14 cellular contexts compared by ENCODE assay signal in the genomic region with DNA sequence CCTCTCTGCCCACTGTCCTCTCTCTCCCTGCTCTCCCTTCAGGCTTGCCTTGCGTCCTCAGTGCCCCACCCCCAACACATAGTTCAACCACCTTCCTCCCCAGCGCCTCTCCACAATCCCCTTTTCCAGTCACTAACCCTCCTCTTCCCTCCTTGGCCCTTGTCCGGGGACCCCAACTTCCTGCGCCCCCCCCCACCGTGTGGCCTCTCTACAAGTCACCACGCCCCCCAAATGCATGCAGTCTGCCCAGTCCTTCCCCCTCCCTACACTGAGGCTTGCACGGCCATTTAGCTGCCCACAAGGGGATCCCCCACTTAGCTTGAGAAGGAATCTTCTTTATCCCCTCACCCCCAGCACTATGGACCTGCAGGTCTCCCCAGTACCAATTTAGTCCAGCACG. TPM values are rescaled to one million over a fixed set of nuclear protein-coding genes. Genes with fewer than 3 reads are reported as not detected.
DNase-seq lines count a peak whose midpoint lies in the region; ATAC-seq and TF ChIP-seq lines count a peak whose summit lies in the region.
"Had no signal": no experiment of that assay in that cellular context is flagged by ENCODE, and none has a peak within 500 bp of the region (broad histone marks: within the 10 kb centered on the region; RNA-seq: fewer than 3 reads in every experiment).

No MANE protein-coding gene starts in this region.

- peak overlapping the region; percentile 95 to 100 (median 96) for H3K27ac Mint-ChIP-seq in CD8-positive, alpha-beta memory T cell
- peak overlapping the region; percentile 90 to 96 (median 93) for H3K27ac Mint-ChIP-seq in IgD-negative memory B cell
- peak overlapping the region; percentile 93 for H3K27ac Mint-ChIP-seq in activated naive CD8-positive, alpha-beta T cell treated with anti-CD3 and anti-CD28 coated beads, Interleukin-2, amount 10 ng/mL, durations not matched to agents 7 days and 5 days
- H3K27ac Mint-ChIP-seq: neural progenitor cell had no signal

- H4K20me1 ChIP-seq in osteoblast (ENCODE audit: insufficient read depth, low read length) (peaks cover 10% of the 10 kb centered on the region), mammary epithelial cell (ENCODE audit: insufficient read depth, low read length) (no peaks in the 10 kb centered on the region)

- CTCF ChIA-PET in CD8-positive, alpha-beta memory T cell (lab: Charles Lee): interaction anchor here (1.4 to 5.5 kb wide), 4 partner anchors 9 to 33 kb away, joined by 3 to 35 read pairs (median 8); no protein-coding TSS in a partner anchor
- CTCF ChIA-PET in mammary epithelial cell (lab: Charles Lee; ENCODE audit: low non-redundant PET): no interaction called here

- H3K79me2 ChIP-seq in osteoblast (ENCODE audit: insufficient read depth, low read length) (no peaks in the 10 kb centered on the region), mammary epithelial cell (ENCODE audit: insufficient read depth, low read length) (no peaks in the 10 kb centered on the region)

- POLR2A ChIA-PET in CD8-positive, alpha-beta memory T cell (lab: Charles Lee): interaction anchor here (0.6 to 1.8 kb wide), 7 partner anchors 19 to 86 kb away, joined by 3 to 9 read pairs (median 5); a partner anchor contains a TSS
- POLR2A ChIA-PET in activated naive CD8-positive, alpha-beta T cell treated with anti-CD3 and anti-CD28 coated beads, Interleukin-2, amount 10 ng/mL, durations not matched to agents 7 days and 5 days (lab: Charles Lee): interaction anchor here (0.6 to 3.5 kb wide), 8 partner anchors 9 to 334 kb away, joined by 3 to 27 read pairs (median 5); a partner anchor contains a TSS

- intact Hi-C loops in mammary epithelial cell (cut with micrococcal nuclease): loop anchor here (5.0 kb wide), 1 partner anchor 35 kb away; no protein-coding TSS in a partner anchor

- no peak overlapping the region for H3K4me2 ChIP-seq in osteoblast (ENCODE audit: insufficient read depth, low read length)
- no peak overlapping the region for H3K4me2 ChIP-seq in mammary epithelial cell (ENCODE audit: insufficient read depth, low read depth, low read length)
- H3K4me2 ChIP-seq: neural progenitor cell had no signal

- no peaks in the 10 kb centered on the region for H3K9me3 ChIP-seq in CD8-positive, alpha-beta memory T cell (ENCODE audit: low read length)
- H3K9me3 ChIP-seq in osteoblast (ENCODE audit: low read depth, low read length) (no peaks in the 10 kb centered on the region), mammary epithelial cell (replicated peaks; ENCODE audit: insufficient read depth, low read length) (no peaks in the 10 kb centered on the region)
- H3K9me3 ChIP-seq: heart right ventricle had no signal

- peaks cover 0 to 50% (median 10%) of the 10 kb centered on the region in 3 donors for H3K36me3 Mint-ChIP-seq in CD8-positive, alpha-beta memory T cell
- no peaks in the 10 kb centered on the region for H3K36me3 Mint-ChIP-seq in IgD-negative memory B cell
- H3K36me3 Mint-ChIP-seq in activated naive CD8-positive, alpha-beta T cell treated with anti-CD3 and anti-CD28 coated beads, Interleukin-2, amount 10 ng/mL, durations not matched to agents 7 days and 5 days: peaks cover 43% of the 10 kb centered on the region

- no peaks in the 10 kb centered on the region for H3K27me3 ChIP-seq in CD8-positive, alpha-beta memory T cell (ENCODE audit: insufficient read depth, low read length, poor library complexity, severe bottlenecking)
- H3K27me3 ChIP-seq in osteoblast (ENCODE audit: insufficient read depth, low read length): peaks cover 3% of the 10 kb centered on the region
- H3K27me3 ChIP-seq in mammary epithelial cell (ENCODE audit: insufficient read depth, low read length): no peaks in the 10 kb centered on the region
- H3K27me3 ChIP-seq: cardiac muscle cell, heart right ventricle, neural progenitor cell had no signal

- in situ Hi-C loops in mammary epithelial cell (cut with MboI; ENCODE audit: low sequenced_read_pairs in 2 of 2): no loop called here

- peaks cover 0 to 8% of the 10 kb centered on the region in 2 donors for H3K27me3 Mint-ChIP-seq in CD8-positive, alpha-beta memory T cell
- peaks cover 3% of the 10 kb centered on the region for H3K27me3 Mint-ChIP-seq in IgD-negative memory B cell
- H3K27me3 Mint-ChIP-seq in activated naive CD8-positive, alpha-beta T cell treated with anti-CD3 and anti-CD28 coated beads, Interleukin-2, amount 10 ng/mL, durations not matched to agents 7 days and 5 days: no peaks in the 10 kb centered on the region

- peak overlapping the region; percentile 91 to 95 (median 93) for H3K4me3 Mint-ChIP-seq in CD8-positive, alpha-beta memory T cell
- peak overlapping the region; percentile 82 to 94 (median 88) for H3K4me3 Mint-ChIP-seq in IgD-negative memory B cell
- H3K4me3 Mint-ChIP-seq in activated naive CD8-positive, alpha-beta T cell treated with anti-CD3 and anti-CD28 coated beads, Interleukin-2, amount 10 ng/mL, durations not matched to agents 7 days and 5 days: peak overlapping the region; percentile 96
- H3K4me3 Mint-ChIP-seq: neural progenitor cell had no signal

- peaks cover 71 to 87% (median 74%) of the 10 kb centered on the region in 3 donors for H3K4me1 Mint-ChIP-seq in CD8-positive, alpha-beta memory T cell
- H3K4me1 Mint-ChIP-seq in IgD-negative memory B cell: peaks cover 30 to 36% (median 36%) of the 10 kb centered on the region in 3 donors
- H3K4me1 Mint-ChIP-seq in activated naive CD8-positive, alpha-beta T cell treated with anti-CD3 and anti-CD28 coated beads, Interleukin-2, amount 10 ng/mL, durations not matched to agents 7 days and 5 days: peaks cover 49% of the 10 kb centered on the region
- H3K4me1 Mint-ChIP-seq: neural progenitor cell had no signal

- peaks cover 41% of the 10 kb centered on the region for H3K4me1 ChIP-seq in CD8-positive, alpha-beta memory T cell (ENCODE audit: insufficient read depth, low read length)
- no peaks in the 10 kb centered on the region for H3K4me1 ChIP-seq in osteoblast (ENCODE audit: insufficient read depth, low read length)
- H3K4me1 ChIP-seq in mammary epithelial cell (ENCODE audit: insufficient read depth, low read length): peaks cover 3% of the 10 kb centered on the region
- H3K4me1 ChIP-seq: neural progenitor cell had no signal

- H3K9ac ChIP-seq in mammary epithelial cell (ENCODE audit: insufficient read depth, low read length): no peak overlapping the region
- H3K9ac ChIP-seq: neural progenitor cell had no signal

- H3K36me3 ChIP-seq in CD8-positive, alpha-beta memory T cell (ENCODE audit: insufficient read depth, low read length): no peaks in the 10 kb centered on the region
- peaks cover 9% of the 10 kb centered on the region for H3K36me3 ChIP-seq in osteoblast (ENCODE audit: insufficient read depth, low read length)
- H3K36me3 ChIP-seq in mammary epithelial cell (ENCODE audit: insufficient read depth, low read length): no peaks in the 10 kb centered on the region
- H3K36me3 ChIP-seq: cardiac muscle cell, neural progenitor cell had no signal

- dilution Hi-C loops in mammary epithelial cell (cut with HindIII; ENCODE audit: low sequenced_read_pairs): no loop called here

- WGBS in mammary epithelial cell (ENCODE audit: low coverage, missing lambda C conversion rate): 85% methylated on average over 6 of the region's 8 CpGs

- H3K4me3 ChIP-seq in CD8-positive, alpha-beta memory T cell (ENCODE audit: low read length): peak overlapping the region; percentile 60
- no peak overlapping the region for H3K4me3 ChIP-seq in osteoblast (ENCODE audit: insufficient read depth, low read length)
- no peak overlapping the region for H3K4me3 ChIP-seq in mammary epithelial cell (replicated peaks in 1 of 3; ENCODE audit: insufficient read depth in 1 of 3, low read depth in 2 of 3, low read length in 3 of 3)
- H3K4me3 ChIP-seq: cardiac muscle cell, neural progenitor cell had no signal

- ATAC-seq in activated naive CD8-positive, alpha-beta T cell treated with anti-CD3 and anti-CD28 coated beads, Interleukin-2, amount 10 ng/mL, durations not matched to agents 7 days and 5 days (ENCODE audit: low read depth): no peak
- ATAC-seq in HG03135 (IDR thresholded peaks at IDR 0.05; ENCODE audit: unreplicated experiment): no peak
- ATAC-seq: left cardiac atrium, right cardiac atrium had no signal

- peaks cover 0 to 3% (median 0%) of the 10 kb centered on the region in 5 donors for H3K9me3 Mint-ChIP-seq in CD8-positive, alpha-beta memory T cell
- H3K9me3 Mint-ChIP-seq in IgD-negative memory B cell: no peaks in the 10 kb centered on the region
- H3K9me3 Mint-ChIP-seq in activated naive CD8-positive, alpha-beta T cell treated with anti-CD3 and anti-CD28 coated beads, Interleukin-2, amount 10 ng/mL, durations not matched to agents 7 days and 5 days: no peaks in the 10 kb centered on the region

- no peak for DNase-seq in CD8-positive, alpha-beta memory T cell
- DNase-seq in activated naive CD8-positive, alpha-beta T cell treated with anti-CD3 and anti-CD28 coated beads, Interleukin-2, amount 10 ng/mL, durations not matched to agents 7 days and 5 days: peak; percentile 36
- DNase-seq in osteoblast (ENCODE audit: insufficient read length, low spot score, missing footprints) (peak; percentile 63), NCI-H82 (lab: John Stamatoyannopoulos, UW) (no peak), mammary epithelial cell (no peak)
- DNase-seq: left cardiac atrium had no signal

- H3K27ac ChIP-seq in CD8-positive, alpha-beta memory T cell (ENCODE audit: low read depth, low read length): peak overlapping the region; percentile 69
- H3K27ac ChIP-seq in osteoblast (ENCODE audit: low read depth, low read length): no peak overlapping the region
- no peak overlapping the region for H3K27ac ChIP-seq in mammary epithelial cell (ENCODE audit: insufficient read depth, low read depth, low read length)
- H3K27ac ChIP-seq: cardiac muscle cell, neural progenitor cell, VCaP had no signal

- BruUV-seq in mammary epithelial cell (replicated peaks; lab: Mats Ljungman, UMichigan): no TSS peak

- TF ChIP-seq CTCF in osteoblast (IDR thresholded peaks at IDR 0.05; ENCODE audit: extremely low read depth, low read depth, low read length) (no peak), mammary epithelial cell (conservative IDR thresholded peaks at IDR 0.05 in 1 of 2, IDR thresholded peaks at IDR 0.05 in 1 of 2; ENCODE audit: extremely low read depth in 1 of 2, insufficient read depth in 1 of 2, low read depth in 1 of 2, low read length in 2 of 2) (no peak)

- H2AFZ ChIP-seq in osteoblast (ENCODE audit: low read length) (no peak overlapping the region), mammary epithelial cell (ENCODE audit: low read depth, low read length) (no peak overlapping the region)
- H2AFZ ChIP-seq: neural progenitor cell had no signal

RNA-seq across cellular contexts. Expression of a gene that starts 0.6 kb away (rescaled TPM):
- total RNA-seq in CD8-positive, alpha-beta memory T cell: 10 to 100 TPM; 66.1 to 69.3 TPM
- polyA plus RNA-seq in CD8-positive, alpha-beta memory T cell: 220 TPM
- 73.8 TPM for polyA plus RNA-seq in IgD-negative memory B cell
- total RNA-seq in activated naive CD8-positive, alpha-beta T cell treated with anti-CD3 and anti-CD28 coated beads, Interleukin-2, amount 10 ng/mL, durations not matched to agents 7 days and 5 days: 100 to 1,000 TPM; 105 to 107 TPM
- total RNA-seq in osteoblast: not detected in 2 replicates
- total RNA-seq in mammary epithelial cell: not detected
- polyA plus RNA-seq in mammary epithelial cell: not detected
- polyA minus RNA-seq in mammary epithelial cell: not detected
- total RNA-seq: cardiac muscle cell, epithelial cell of proximal tubule had no signal
- polyA plus RNA-seq: cardiac muscle cell had no signal

RNA-seq across cellular contexts. Expression of a gene that starts 39.5 kb away (rescaled TPM):
- 1 to 10 TPM; 3.9 to 4.2 TPM for total RNA-seq in CD8-positive, alpha-beta memory T cell
- polyA plus RNA-seq in CD8-positive, alpha-beta memory T cell: 0.67 TPM
- polyA plus RNA-seq in IgD-negative memory B cell: 0.38 TPM
- total RNA-seq in activated naive CD8-positive, alpha-beta T cell treated with anti-CD3 and anti-CD28 coated beads, Interleukin-2, amount 10 ng/mL, durations not matched to agents 7 days and 5 days: 1 to 10 TPM; 8.5 to 8.7 TPM
- total RNA-seq in osteoblast: 4.3 and 4.4 TPM in 2 replicates
- 1 to 10 TPM; 2.3 TPM for total RNA-seq in mammary epithelial cell
- 0.61 TPM for polyA plus RNA-seq in mammary epithelial cell
- polyA minus RNA-seq in mammary epithelial cell: not detected

Comparison
In these comparisons a context has a peak if more than half of its experiments do, and no peak if none do; other contexts are left out.
1. DNase-seq: peak in activated naive CD8-positive, alpha-beta T cell treated with anti-CD3 and anti-CD28 coated beads, Interleukin-2, amount 10 ng/mL, durations not matched to agents 7 days and 5 days (single experiment) and osteoblast (single experiment); none in CD8-positive, alpha-beta memory T cell (0 of 5), NCI-H82 (single experiment) and mammary epithelial cell (single experiment).
2. RNA of a gene that starts 0.6 kb away (total RNA-seq): 105 to 107 TPM in activated naive CD8-positive, alpha-beta T cell treated with anti-CD3 and anti-CD28 coated beads, Interleukin-2, amount 10 ng/mL, durations not matched to agents 7 days and 5 days and 66.1 to 69.3 TPM in CD8-positive, alpha-beta memory T cell; not detected in osteoblast and not detected in mammary epithelial cell; every median in the first group is over 10 times any median in the second.
3. Peak in every context shown above with its lines, with median percentiles within 50 percentile points of each other: H3K27ac Mint-ChIP-seq and H3K4me3 Mint-ChIP-seq.